18 cellular contexts compared by ENCODE assay signal in the genomic region with DNA sequence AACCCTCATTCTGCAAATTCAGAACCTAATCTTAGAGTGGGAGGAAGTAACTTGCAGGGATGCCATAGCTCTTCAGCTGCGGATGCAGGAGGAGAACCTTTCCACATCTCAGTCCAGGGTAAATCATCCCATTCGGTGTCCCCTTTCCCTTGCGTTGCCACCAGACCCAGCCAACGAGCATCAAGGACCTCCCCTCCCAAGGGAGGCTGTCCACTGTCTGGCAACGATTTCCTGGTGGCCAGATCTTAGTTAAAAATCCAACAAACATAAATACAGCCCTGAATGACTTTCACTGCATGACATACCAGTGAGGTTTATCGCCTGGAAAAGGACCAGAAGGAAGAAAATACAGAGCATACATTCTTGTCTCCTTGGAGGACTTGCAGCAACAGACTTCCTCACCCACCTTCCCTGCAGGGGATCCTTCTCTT.
DNase-seq lines count a peak whose midpoint lies in the region; TF ChIP-seq lines count a peak whose summit lies in the region.
"Had no signal": no experiment of that assay in that cellular context is flagged by ENCODE, and none has a peak within 500 bp of the region (broad histone marks: within the 10 kb centered on the region; RNA-seq: fewer than 3 reads in every experiment).

No MANE protein-coding gene starts in this region.

- H3K4ac ChIP-seq in mesenchymal stem cell (ENCODE audit: low read depth in 1 of 2, low read length in 2 of 2): no peak overlapping the region

- no peak overlapping the region for H2AK5ac ChIP-seq in mesenchymal stem cell (ENCODE audit: low read length, severe bottlenecking)

- in situ Hi-C loops in GM23248 (cut with MboI) (no loop called here), astrocyte of the spinal cord (cut with HindIII; ENCODE audit: low sequenced_read_pairs) (no loop called here)

- H3K14ac ChIP-seq in mesenchymal stem cell (ENCODE audit: low read length in 2 of 2): no peak overlapping the region

- H2BK15ac ChIP-seq in mesenchymal stem cell (ENCODE audit: low read depth, poor library complexity, severe bottlenecking): no peak overlapping the region

- peaks cover 11% of the 10 kb centered on the region; the same call in 1 of the 2 replicates for H4K20me1 ChIP-seq in GM23248 (ENCODE audit: insufficient read depth)

- H3K27ac ChIP-seq in GM23248 (peak overlapping the region; percentile 49), mesenchymal stem cell (ENCODE audit: low read length, poor library complexity, severe bottlenecking) (peak overlapping the region; percentile 41), stomach (no peak overlapping the region)
- H3K27ac ChIP-seq: C4-2B, SJSA1 had no signal

- TF ChIP-seq CTCF in astrocyte of the spinal cord (IDR thresholded peaks at IDR 0.05; ENCODE audit: low read depth, low read length) (no peak), stomach (IDR thresholded peaks at IDR 0.05) (no peak)

- no peaks in the 10 kb centered on the region for H3K9me2 ChIP-seq in GM23248 (ENCODE audit: insufficient read depth)

- H3K4me3 ChIP-seq in GM23248 (no peak overlapping the region), astrocyte of the spinal cord (ENCODE audit: low read depth, low read length) (no peak overlapping the region), mesenchymal stem cell (ENCODE audit: insufficient read depth in 1 of 2, low read depth in 1 of 2, low read length in 2 of 2) (no peak overlapping the region), stomach (no peak overlapping the region)
- H3K4me3 ChIP-seq: mucosa of descending colon, pancreas, SJSA1 had no signal

- H3F3A ChIP-seq in GM23248 (ENCODE audit: insufficient read depth): peaks cover 34% of the 10 kb centered on the region

- WGBS in GM23248 (ENCODE audit: low coverage in 1 of 2, low lambda C conversion rate in 2 of 2, missing lambda C conversion rate in 2 of 2), 2 experiments: 50 to 51% methylated on average over 6 of the region's 6 CpGs
- 66% methylated on average over 5 of the region's 6 CpGs for WGBS in mesenchymal stem cell
- 44 to 60% (median 53%) methylated on average over 5 to 6 of the region's 6 CpGs for WGBS in stomach, 5 donors

- H3K4me1 ChIP-seq in GM23248 (ENCODE audit: insufficient read depth) (peaks cover 19% of the 10 kb centered on the region), mesenchymal stem cell (ENCODE audit: control insufficient read depth, insufficient read depth, low read depth, low read length) (peaks cover 47% of the 10 kb centered on the region), stomach (peaks cover 44 to 89% (median 65%) of the 10 kb centered on the region in 4 donors)

- H2BK5ac ChIP-seq in mesenchymal stem cell (ENCODE audit: low read depth, low read length, poor library complexity, severe bottlenecking): no peak overlapping the region

- no peak overlapping the region for H3K23ac ChIP-seq in mesenchymal stem cell (ENCODE audit: low read length in 2 of 2)

- no peaks in the 10 kb centered on the region for H3K79me2 ChIP-seq in GM23248 (ENCODE audit: insufficient read depth)

- no peak for TF ChIP-seq EP300 in stomach (IDR thresholded peaks at IDR 0.05)

- H4K8ac ChIP-seq in mesenchymal stem cell (ENCODE audit: low read length): no peak overlapping the region

- peak overlapping the region; percentile 5 for H3K4me2 ChIP-seq in GM23248 (ENCODE audit: unreplicated experiment)
- H3K4me2 ChIP-seq in mesenchymal stem cell (ENCODE audit: low read length, poor library complexity, severe bottlenecking): no peak overlapping the region

- H4K91ac ChIP-seq in mesenchymal stem cell (ENCODE audit: low read length): no peak overlapping the region

- no peak overlapping the region for H3K18ac ChIP-seq in mesenchymal stem cell (ENCODE audit: low read depth in 1 of 2, low read length in 2 of 2)

- no peaks in the 10 kb centered on the region for H3K27me3 ChIP-seq in GM23248 (replicated peaks; ENCODE audit: insufficient read depth)
- peaks cover 0 to 77% of the 10 kb centered on the region in 2 experiments for H3K27me3 ChIP-seq in mesenchymal stem cell (ENCODE audit: control insufficient read depth in 1 of 2, insufficient read depth in 1 of 2, low read length in 2 of 2)
- H3K27me3 ChIP-seq in stomach: no peaks in the 10 kb centered on the region
- H3K27me3 ChIP-seq: pancreas, SJSA1 had no signal

- DNase-seq in GM23248: peak; percentile 73
- peak; percentile 67 for DNase-seq in astrocyte of the spinal cord (ENCODE audit: low read depth, low spot score)
- DNase-seq in mesenchymal stem cell: peak; percentile 51
- peak; percentile 1 for DNase-seq in stomach
- no peak for DNase-seq in hypothalamus (lab: John Stamatoyannopoulos, UW)
- no peak for DNase-seq in COR-L47 (lab: John Stamatoyannopoulos, UW)
- no peak for DNase-seq in HK-2 (ENCODE audit: unreplicated experiment)
- DNase-seq: activated CD4-positive, alpha-beta T cell treated with anti-CD3 and anti-CD28 coated beads, Interleukin-2, amount 50 U/mL, for 1 hour; activated naive CD8-positive, alpha-beta T cell treated with anti-CD3 and anti-CD28 coated beads for 36 hours; activated T-cell treated with anti-CD3 and anti-CD28 coated beads, Interleukin-2, amount 50 U/mL, for 24 hours; DMS79 treated with DMSO at 0.1 percent for 48 hours; Karpas-422; mucosa of descending colon; NCI-H1694; T1000 had no signal

- intact Hi-C loops in stomach (cut with DNase I; ENCODE audit: low total_unique reads): no loop called here

- H3K9ac ChIP-seq in GM23248 (no peak overlapping the region), mesenchymal stem cell (ENCODE audit: low read length) (no peak overlapping the region)

- no peaks in the 10 kb centered on the region for H3K9me3 ChIP-seq in GM23248 (ENCODE audit: low read depth)
- H3K9me3 ChIP-seq in mesenchymal stem cell (ENCODE audit: control insufficient read depth, low read length): no peaks in the 10 kb centered on the region
- no peaks in the 10 kb centered on the region for H3K9me3 ChIP-seq in stomach
- H3K9me3 ChIP-seq: mucosa of descending colon, pancreas, SJSA1 had no signal

- H3K36me3 ChIP-seq in GM23248 (ENCODE audit: low read depth) (no peaks in the 10 kb centered on the region), mesenchymal stem cell (ENCODE audit: control insufficient read depth in 1 of 2, insufficient read depth in 2 of 2, low read depth in 1 of 2, low read length in 2 of 2) (peaks cover 0 to 12% of the 10 kb centered on the region in 2 experiments), stomach (peaks cover 0 to 8% (median 0%) of the 10 kb centered on the region in 4 donors)
- H3K36me3 ChIP-seq: pancreas had no signal

- H3K79me1 ChIP-seq in mesenchymal stem cell (replicated peaks; ENCODE audit: low read length, poor library complexity, severe bottlenecking): peaks cover 25% of the 10 kb centered on the region

- H2AFZ ChIP-seq in GM23248: no peak overlapping the region
- H2AFZ ChIP-seq in mesenchymal stem cell (ENCODE audit: low read depth, low read length): no peak overlapping the region

- no peak overlapping the region for H2BK120ac ChIP-seq in mesenchymal stem cell (ENCODE audit: low read depth, low read length)

- TF ChIP-seq POLR2A in stomach (IDR thresholded peaks at IDR 0.05): no peak

- no peak overlapping the region for H2BK12ac ChIP-seq in mesenchymal stem cell (ENCODE audit: low read length in 2 of 2)

Comparison
In these comparisons a context has a peak if more than half of its experiments do, and no peak if none do; other contexts are left out.
1. DNase-seq: peak in GM23248 (single experiment), astrocyte of the spinal cord (single experiment), mesenchymal stem cell (single experiment) and stomach (single experiment); none in hypothalamus (0 of 51), COR-L47 (single experiment) and HK-2 (single experiment).
2. H3K27ac ChIP-seq: peak in GM23248 (single experiment) and mesenchymal stem cell (single experiment); none in stomach (0 of 5).